In genomic region chr2:51807229-51807628, GRCh38 we compare ENCODE assay signal across 29 cellular contexts.
"Had no signal": no experiment of that assay in that cellular context is flagged by ENCODE, and none has a peak within 500 bp of the region (broad histone marks: within the 10 kb centered on the region; RNA-seq: fewer than 3 reads in every experiment).

No MANE protein-coding gene starts in this region.

- H3K4me1 Mint-ChIP-seq: immature natural killer cell; naive thymus-derived CD8-positive, alpha-beta T cell; nephron progenitor cell; neural progenitor cell; stimulated activated effector memory CD8-positive, alpha-beta T cell treated with anti-CD3 and anti-CD28 coated beads, Interleukin-12 subunit alpha, Interleukin-12 subunit beta, amount 100 ng/mL, for 72 hours had no signal

- FAIRE-seq: islet of Langerhans, kidney had no signal

- H2AFZ ChIP-seq: neural progenitor cell had no signal

- H3K4me2 ChIP-seq: neural progenitor cell had no signal

- H3K4me1 ChIP-seq: left lung, lower lobe of right lung, neural progenitor cell, right atrium auricular region, tibial nerve, uterus had no signal

- DNase-seq: hypothalamus; immature natural killer cell; kidney; left colon; left lung; lower lobe of right lung; mammary epithelial cell; mesenchymal stem cell; naive thymus-derived CD8-positive, alpha-beta T cell; nephron progenitor cell; occipital lobe; ovary; stimulated activated CD4-positive, alpha-beta T cell treated with anti-CD3 and anti-CD28 coated beads, Interleukin-12 subunit alpha, Interleukin-12 subunit beta, amount 100 ng/mL, for 4 hours; stimulated activated CD4-positive, alpha-beta T cell treated with anti-CD3 and anti-CD28 coated beads, Interleukin-15, amount 100 ng/mL, for 24 hours; stimulated activated CD4-positive, alpha-beta T cell treated with anti-CD3 and anti-CD28 coated beads, Interleukin-2, amount 100 ng/mL, for 24 hours; stimulated activated CD4-positive, alpha-beta T cell treated with anti-CD3 and anti-CD28 coated beads, Interleukin-4, amount 100 ng/mL, for 24 hours; stimulated activated naive CD4-positive, alpha-beta T cell; uterus had no signal

- H3K36me3 Mint-ChIP-seq: immature natural killer cell; neural progenitor cell; stimulated activated effector memory CD8-positive, alpha-beta T cell treated with anti-CD3 and anti-CD28 coated beads, Interleukin-12 subunit alpha, Interleukin-12 subunit beta, amount 100 ng/mL, for 72 hours; type B pancreatic cell had no signal

- H3K9ac ChIP-seq: neural progenitor cell had no signal

- H3K27ac ChIP-seq: left lung, lower lobe of right lung, neural progenitor cell, neutrophil, ovary, right atrium auricular region, skin epidermis, tibial nerve, uterus had no signal

- H3K36me3 ChIP-seq: left lung, lower lobe of right lung, neural progenitor cell, neutrophil, ovary, right atrium auricular region, tibial nerve, uterus had no signal

- H3K9me3 Mint-ChIP-seq: neural progenitor cell had no signal

- ATAC-seq: left colon; left lung; lower lobe of right lung; naive thymus-derived CD8-positive, alpha-beta T cell; sciatic nerve; stimulated activated effector memory CD8-positive, alpha-beta T cell treated with anti-CD3 and anti-CD28 coated beads, Interleukin-12 subunit alpha, Interleukin-12 subunit beta, amount 100 ng/mL, for 72 hours had no signal

- H3K27me3 ChIP-seq: left lung, neural progenitor cell, neutrophil, ovary, right atrium auricular region, tibial nerve, uterus had no signal

- H3K27ac Mint-ChIP-seq: immature natural killer cell; naive thymus-derived CD8-positive, alpha-beta T cell; nephron progenitor cell; neural progenitor cell; progenitor cell of endocrine pancreas; stimulated activated effector memory CD8-positive, alpha-beta T cell treated with anti-CD3 and anti-CD28 coated beads, Interleukin-12 subunit alpha, Interleukin-12 subunit beta, amount 100 ng/mL, for 72 hours; stimulated activated naive CD8-positive, alpha-beta T cell treated with anti-CD3 and anti-CD28 coated beads, Interleukin-15, Interleukin-2, amounts not matched to agents 100 ng/mL and 50 ng/mL, for 24 hours; type B pancreatic cell had no signal

- H3K9me3 ChIP-seq: left lung, lower lobe of right lung, neutrophil, ovary, right atrium auricular region, tibial nerve, uterus had no signal

- H3K4me3 Mint-ChIP-seq: immature natural killer cell; naive thymus-derived CD8-positive, alpha-beta T cell; nephron progenitor cell; neural progenitor cell; stimulated activated effector memory CD8-positive, alpha-beta T cell treated with anti-CD3 and anti-CD28 coated beads, Interleukin-12 subunit alpha, Interleukin-12 subunit beta, amount 100 ng/mL, for 72 hours; stimulated activated naive CD8-positive, alpha-beta T cell treated with anti-CD3 and anti-CD28 coated beads, Interleukin-15, Interleukin-2, amounts not matched to agents 100 ng/mL and 50 ng/mL, for 24 hours; type B pancreatic cell had no signal

- H3K27me3 Mint-ChIP-seq: naive thymus-derived CD8-positive, alpha-beta T cell; progenitor cell of endocrine pancreas; stimulated activated naive CD8-positive, alpha-beta T cell treated with anti-CD3 and anti-CD28 coated beads, Interleukin-15, Interleukin-2, amounts not matched to agents 100 ng/mL and 50 ng/mL, for 24 hours; type B pancreatic cell had no signal

- H3K4me3 ChIP-seq: left lung, lower lobe of right lung, neural progenitor cell, ovary, right atrium auricular region, skin epidermis, tibial nerve, uterus had no signal
